In genomic region chr2:25707927-25708326, GRCh38 we compare ENCODE assay signal across 22 cellular contexts. TPM values are rescaled to one million over a fixed set of nuclear protein-coding genes. Genes with fewer than 3 reads are reported as not detected.
A peak's percentile ranks its signal among the peaks of the same experiment; 100 is the strongest.
DNase-seq lines count a peak whose midpoint lies in the region; ATAC-seq and TF ChIP-seq lines count a peak whose summit lies in the region.
"Had no signal": no experiment of that assay in that cellular context is flagged by ENCODE, and none has a peak within 500 bp of the region (broad histone marks: within the 10 kb centered on the region; RNA-seq: fewer than 3 reads in every experiment).

No MANE protein-coding gene starts in this region.

- H3K27me3 ChIP-seq in spleen (replicated peaks in 1 of 7) = peaks cover 0 to 8% (median 0%) of the 10 kb centered on the region in 7 donors
- H3K27me3 ChIP-seq: ascending aorta, BE2C, sigmoid colon had no signal

- no peak for TF ChIP-seq POLR2A in spleen (IDR thresholded peaks at IDR 0.05)

- CTCF ChIA-PET in activated CD8-positive, alpha-beta memory T cell treated with anti-CD3 and anti-CD28 coated beads, Interleukin-2, amount 10 ng/mL, durations not matched to agents 7 days and 5 days (lab: Charles Lee) = interaction anchor here (0.5 to 1.3 kb wide), 3 partner anchors 8 to 237 kb away, joined by 3 to 5 read pairs (median 4); no protein-coding TSS in a partner anchor

- H3K4me3 ChIP-seq in choroid plexus epithelial cell (ENCODE audit: low read depth, low read length) (no peak overlapping the region), spleen (no peak overlapping the region)
- H3K4me3 ChIP-seq: ascending aorta, gastrocnemius medialis, sigmoid colon had no signal

- H3K4me3 Mint-ChIP-seq in activated CD8-positive, alpha-beta memory T cell treated with anti-CD3 and anti-CD28 coated beads, Interleukin-2, amount 10 ng/mL, durations not matched to agents 7 days and 5 days = no peak overlapping the region
- H3K4me3 Mint-ChIP-seq: IgD-negative memory B cell, nephron had no signal

- no peaks in the 10 kb centered on the region for H3K36me3 ChIP-seq in spleen
- H3K36me3 ChIP-seq: ascending aorta, BE2C, gastrocnemius medialis, sigmoid colon had no signal

- no peaks in the 10 kb centered on the region for H3K36me3 Mint-ChIP-seq in activated CD8-positive, alpha-beta memory T cell treated with anti-CD3 and anti-CD28 coated beads, Interleukin-2, amount 10 ng/mL, durations not matched to agents 7 days and 5 days
- H3K36me3 Mint-ChIP-seq: activated naive CD4-positive, alpha-beta T cell treated with anti-CD3 and anti-CD28 coated beads, Interleukin-2, amount 50 U/mL, for 72 hours had no signal

- DNase-seq in NCI-H82 (lab: John Stamatoyannopoulos, UW) = peak; percentile 20
- no peak for DNase-seq in NCI-H82 treated with DMSO at 0.1 percent for 48 hours (lab: John Stamatoyannopoulos, UW; ENCODE audit: unreplicated experiment)
- DNase-seq in NCI-H510A (lab: John Stamatoyannopoulos, UW) = peak; percentile 42
- DNase-seq in choroid plexus epithelial cell (ENCODE audit: low read depth) = peak; percentile 7
- DNase-seq in spleen = peak; percentile 27
- no peak for DNase-seq in activated CD8-positive, alpha-beta memory T cell treated with anti-CD3 and anti-CD28 coated beads, Interleukin-2, amount 10 ng/mL, durations not matched to agents 7 days and 5 days
- DNase-seq in DMS114 treated with DMSO at 0.1 percent for 48 hours (lab: John Stamatoyannopoulos, UW; ENCODE audit: unreplicated experiment) = no peak
- DNase-seq: activated CD8-positive, alpha-beta memory T cell treated with anti-CD3 and anti-CD28 coated beads, Interleukin-2, amount 50 U/mL, for 4 hours; BE2C; dermis blood vessel endothelial cell; gastrocnemius medialis; NCI-H1417 treated with DMSO at 0.1 percent for 48 hours; NCI-H2107; RPMI8226; sigmoid colon; T-helper 9 cell; trophoblast cell had no signal

- H3K27ac Mint-ChIP-seq in activated CD8-positive, alpha-beta memory T cell treated with anti-CD3 and anti-CD28 coated beads, Interleukin-2, amount 10 ng/mL, durations not matched to agents 7 days and 5 days = no peak overlapping the region
- H3K27ac Mint-ChIP-seq: activated naive CD4-positive, alpha-beta T cell treated with anti-CD3 and anti-CD28 coated beads, Interleukin-2, amount 50 U/mL, for 72 hours; nephron had no signal

- WGBS in spleen, 5 donors = 66 to 80% (median 71%) methylated on average over 3 of the region's 3 CpGs

- no peaks in the 10 kb centered on the region for H3K27me3 Mint-ChIP-seq in activated CD8-positive, alpha-beta memory T cell treated with anti-CD3 and anti-CD28 coated beads, Interleukin-2, amount 10 ng/mL, durations not matched to agents 7 days and 5 days

- H3K27ac ChIP-seq in spleen = no peak overlapping the region
- H3K27ac ChIP-seq: ascending aorta, gastrocnemius medialis, sigmoid colon had no signal

- intact Hi-C loops in spleen (cut with DNase I; ENCODE audit: low total_unique reads) = no loop called here

- peaks cover 23% of the 10 kb centered on the region for H3K4me1 Mint-ChIP-seq in activated CD8-positive, alpha-beta memory T cell treated with anti-CD3 and anti-CD28 coated beads, Interleukin-2, amount 10 ng/mL, durations not matched to agents 7 days and 5 days

- ATAC-seq in activated CD8-positive, alpha-beta memory T cell treated with anti-CD3 and anti-CD28 coated beads, Interleukin-2, amount 10 ng/mL, durations not matched to agents 7 days and 5 days = no peak
- ATAC-seq in GM21528 (IDR thresholded peaks at IDR 0.05; ENCODE audit: low FRiP score, unreplicated experiment) = no peak
- ATAC-seq: gastrocnemius medialis had no signal

- H3K9me3 ChIP-seq in spleen = no peaks in the 10 kb centered on the region
- H3K9me3 ChIP-seq: ascending aorta, BE2C, gastrocnemius medialis, sigmoid colon had no signal

- TF ChIP-seq CTCF in choroid plexus epithelial cell (conservative IDR thresholded peaks at IDR 0.05; ENCODE audit: low read depth, low read length) = no peak
- no peak for TF ChIP-seq CTCF in spleen (IDR thresholded peaks at IDR 0.05 in 8 of 11, conservative IDR thresholded peaks at IDR 0.05 in 3 of 11)

- peaks cover 0 to 15% (median 13%) of the 10 kb centered on the region in 6 donors for H3K4me1 ChIP-seq in spleen
- H3K4me1 ChIP-seq: ascending aorta, BE2C, gastrocnemius medialis had no signal

- no peaks in the 10 kb centered on the region for H3K9me3 Mint-ChIP-seq in activated CD8-positive, alpha-beta memory T cell treated with anti-CD3 and anti-CD28 coated beads, Interleukin-2, amount 10 ng/mL, durations not matched to agents 7 days and 5 days (ENCODE audit: low read depth)
- H3K9me3 Mint-ChIP-seq: activated naive CD4-positive, alpha-beta T cell treated with anti-CD3 and anti-CD28 coated beads, Interleukin-2, amount 50 U/mL, for 72 hours; IgD-negative memory B cell; nephron had no signal

RNA-seq across cellular contexts. Expression of gene DTNB, which starts 34.5 kb away (rescaled TPM):
- total RNA-seq in spleen = 10 to 100 TPM; 13.7 to 28.9 (median 23.9) TPM
- polyA plus RNA-seq in spleen = 1 to 10 TPM; 4.5 to 7.5 (median 5.3) TPM
- total RNA-seq in activated CD8-positive, alpha-beta memory T cell treated with anti-CD3 and anti-CD28 coated beads, Interleukin-2, amount 10 ng/mL, durations not matched to agents 7 days and 5 days = 10 to 100 TPM; 23.7 to 49.8 TPM

Comparison
In these comparisons a context has a peak if more than half of its experiments do, and no peak if none do; other contexts are left out.
1. DNase-seq: peak in NCI-H82 (single experiment), NCI-H510A (single experiment), choroid plexus epithelial cell (single experiment) and spleen (single experiment); none in NCI-H82 treated with DMSO at 0.1 percent for 48 hours (single experiment), activated CD8-positive, alpha-beta memory T cell treated with anti-CD3 and anti-CD28 coated beads, Interleukin-2, amount 10 ng/mL, durations not matched to agents 7 days and 5 days (single experiment) and DMS114 treated with DMSO at 0.1 percent for 48 hours (single experiment).